Comparison of ENCODE assay signal across 12 cellular contexts in genomic region chr13:27446986-27447583, GRCh38. TPM values are rescaled to one million over a fixed set of nuclear protein-coding genes. Genes with fewer than 3 reads are reported as not detected.
A peak's percentile ranks its signal among the peaks of the same experiment; 100 is the strongest.
DNase-seq lines count a peak whose midpoint lies in the region; ATAC-seq and TF ChIP-seq lines count a peak whose summit lies in the region.
"Had no signal": no experiment of that assay in that cellular context is flagged by ENCODE, and none has a peak within 500 bp of the region (broad histone marks: within the 10 kb centered on the region; RNA-seq: fewer than 3 reads in every experiment).

No MANE protein-coding gene starts in this region.

- peaks cover 63% of the 10 kb centered on the region for H3K4me1 Mint-ChIP-seq in activated T-cell treated with anti-CD3 and anti-CD28 coated beads, Interleukin-2, amount 50 U/mL, for 24 hours (ENCODE audit: low read depth)
- H3K4me1 Mint-ChIP-seq in activated naive CD8-positive, alpha-beta T cell treated with anti-CD3 and anti-CD28 coated beads, Interleukin-2, amount 10 ng/mL, durations not matched to agents 7 days and 5 days, result peaks cover 51% of the 10 kb centered on the region

- H3K4me3 Mint-ChIP-seq in activated T-cell treated with anti-CD3 and anti-CD28 coated beads, Interleukin-2, amount 50 U/mL, for 24 hours, result peak overlapping the region; percentile 71
- H3K4me3 Mint-ChIP-seq in activated naive CD8-positive, alpha-beta T cell treated with anti-CD3 and anti-CD28 coated beads, Interleukin-2, amount 10 ng/mL, durations not matched to agents 7 days and 5 days, result peak overlapping the region; percentile 78

- no peak for TF ChIP-seq POLR2A in spleen (IDR thresholded peaks at IDR 0.05)

- POLR2A ChIA-PET in activated naive CD8-positive, alpha-beta T cell treated with anti-CD3 and anti-CD28 coated beads, Interleukin-2, amount 10 ng/mL, durations not matched to agents 7 days and 5 days (lab: Charles Lee), result interaction anchor here (0.6 to 6.7 kb wide), 3 partner anchors 8 to 21 kb away, joined by 3 to 130 read pairs (median 3); partner anchors contain the start of gene GTF3A

- peak overlapping the region in 1 of 8 donors; percentile 27 for H3K4me3 ChIP-seq in spleen

- intact Hi-C loops in spleen (cut with DNase I; ENCODE audit: low total_unique reads), result no loop called here

- H3K36me3 ChIP-seq in spleen, result peaks cover 0 to 26% (median 2%) of the 10 kb centered on the region in 6 donors

- H3K4me1 ChIP-seq in spleen, result peaks cover 25 to 82% (median 60%) of the 10 kb centered on the region in 6 donors

- H3K27ac ChIP-seq in spleen, result peak overlapping the region; percentile 49 to 100 (median 97)

- no peaks in the 10 kb centered on the region for H3K9me3 Mint-ChIP-seq in activated T-cell treated with anti-CD3 and anti-CD28 coated beads, Interleukin-2, amount 50 U/mL, for 24 hours
- H3K9me3 Mint-ChIP-seq in activated naive CD8-positive, alpha-beta T cell treated with anti-CD3 and anti-CD28 coated beads, Interleukin-2, amount 10 ng/mL, durations not matched to agents 7 days and 5 days, result no peaks in the 10 kb centered on the region

- TF ChIP-seq CTCF in spleen (IDR thresholded peaks at IDR 0.05 in 8 of 11, conservative IDR thresholded peaks at IDR 0.05 in 3 of 11), result no peak

- no peaks in the 10 kb centered on the region for H3K27me3 ChIP-seq in spleen (replicated peaks in 1 of 7)

- no peaks in the 10 kb centered on the region for H3K9me3 ChIP-seq in spleen

- H3K27ac Mint-ChIP-seq in activated T-cell treated with anti-CD3 and anti-CD28 coated beads, Interleukin-2, amount 50 U/mL, for 24 hours, result peak overlapping the region; percentile 96
- H3K27ac Mint-ChIP-seq in activated naive CD8-positive, alpha-beta T cell treated with anti-CD3 and anti-CD28 coated beads, Interleukin-2, amount 10 ng/mL, durations not matched to agents 7 days and 5 days, result peak overlapping the region; percentile 93

- WGBS in spleen, 5 donors, result 20 to 26% (median 21%) methylated on average over 7 of the region's 7 CpGs

- ATAC-seq in activated naive CD8-positive, alpha-beta T cell treated with anti-CD3 and anti-CD28 coated beads, Interleukin-2, amount 10 ng/mL, durations not matched to agents 7 days and 5 days (ENCODE audit: low read depth), result no peak
- no peak for ATAC-seq in left lobe of liver

- H3K36me3 Mint-ChIP-seq in activated T-cell treated with anti-CD3 and anti-CD28 coated beads, Interleukin-2, amount 50 U/mL, for 24 hours (ENCODE audit: low read depth), result peaks cover 25% of the 10 kb centered on the region
- H3K36me3 Mint-ChIP-seq in activated naive CD8-positive, alpha-beta T cell treated with anti-CD3 and anti-CD28 coated beads, Interleukin-2, amount 10 ng/mL, durations not matched to agents 7 days and 5 days, result peaks cover 12% of the 10 kb centered on the region

- no peak for DNase-seq in activated T-cell treated with anti-CD3 and anti-CD28 coated beads, Interleukin-2, amount 50 U/mL, for 24 hours
- DNase-seq in activated T-cell treated with anti-CD3 and anti-CD28 coated beads, Interleukin-2, amount 50 U/mL, for 1 hour, result no peak
- DNase-seq in KG1 (lab: John Stamatoyannopoulos, UW) (peak; percentile 51), spleen (no peak), left lobe of liver (ENCODE audit: low spot score) (no peak), COR-L47 (lab: John Stamatoyannopoulos, UW) (no peak), NCI-H1417 (lab: John Stamatoyannopoulos, UW) (no peak)
- no peak for DNase-seq in activated naive CD8-positive, alpha-beta T cell treated with anti-CD3 and anti-CD28 coated beads, Interleukin-2, amount 10 ng/mL, durations not matched to agents 7 days and 5 days
- DNase-seq: IMR-90; NCI-H2227 treated with DMSO at 0.1 percent for 48 hours; stimulated activated CD4-positive, alpha-beta T cell treated with anti-CD3 and anti-CD28 coated beads, Interleukin-1b, Interleukin-23, amount 100 ng/mL, for 48 hours; trophoblast cell had no signal

- H3K27me3 Mint-ChIP-seq in activated T-cell treated with anti-CD3 and anti-CD28 coated beads, Interleukin-2, amount 50 U/mL, for 24 hours, result no peaks in the 10 kb centered on the region
- H3K27me3 Mint-ChIP-seq in activated naive CD8-positive, alpha-beta T cell treated with anti-CD3 and anti-CD28 coated beads, Interleukin-2, amount 10 ng/mL, durations not matched to agents 7 days and 5 days, result peaks cover 2% of the 10 kb centered on the region

RNA-seq across cellular contexts. Expression of gene MTIF3, which starts 3.3 kb away (rescaled TPM):
- 10 to 100 TPM; 51.5 to 60.4 TPM for total RNA-seq in activated naive CD8-positive, alpha-beta T cell treated with anti-CD3 and anti-CD28 coated beads, Interleukin-2, amount 10 ng/mL, durations not matched to agents 7 days and 5 days
- total RNA-seq in spleen (10 to 100 TPM; 38.1 to 92.1 (median 46.8) TPM), left lobe of liver (24.0 TPM)
- polyA plus RNA-seq in spleen, result 10 to 100 TPM; 73.7 to 95.2 (median 79.6) TPM

RNA-seq across cellular contexts. Expression of gene GTF3A, which starts 22.7 kb away (rescaled TPM):
- 100 to 1,000 TPM; 159 to 173 TPM for total RNA-seq in activated naive CD8-positive, alpha-beta T cell treated with anti-CD3 and anti-CD28 coated beads, Interleukin-2, amount 10 ng/mL, durations not matched to agents 7 days and 5 days
- total RNA-seq in spleen (100 to 1,000 TPM in 6 of 7 donors, 10 to 100 TPM in 1; 90.7 to 149 (median 105) TPM), left lobe of liver (64.5 TPM)
- polyA plus RNA-seq in spleen, result 100 to 1,000 TPM; 230 to 275 (median 267) TPM
